ENCODE assay signal across 12 cellular contexts in the genomic region with DNA sequence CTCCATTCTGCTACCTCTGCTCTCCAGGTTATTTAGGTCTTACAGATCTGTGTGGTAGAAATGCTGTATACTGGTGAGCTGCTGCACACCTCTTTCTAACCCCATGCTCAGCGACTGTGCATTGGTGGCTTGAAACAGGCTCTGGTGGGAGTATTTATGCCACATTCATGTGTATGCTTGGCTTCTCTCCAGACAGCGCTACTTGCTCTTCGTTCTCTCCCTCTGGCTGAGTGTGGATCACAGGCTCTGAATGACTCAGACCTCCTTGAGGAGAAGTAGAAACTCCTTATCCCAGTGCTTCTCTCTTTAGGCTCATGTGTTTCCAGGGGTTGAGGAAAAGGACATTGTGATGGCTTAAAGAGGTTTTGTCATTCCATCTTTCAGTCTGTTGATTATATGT. TPM values are rescaled to one million over a fixed set of nuclear protein-coding genes. Genes with fewer than 3 reads are reported as not detected.
DNase-seq lines count a peak whose midpoint lies in the region; FAIRE-seq and TF ChIP-seq lines count a peak whose summit lies in the region.
"Had no signal": no experiment of that assay in that cellular context is flagged by ENCODE, and none has a peak within 500 bp of the region (broad histone marks: within the 10 kb centered on the region; RNA-seq: fewer than 3 reads in every experiment).

No MANE protein-coding gene starts in this region.

- no peak for FAIRE-seq in GM12892 (lab: Jason Lieb, UNC)
- FAIRE-seq: A204.1, frontal cortex had no signal

- TF ChIP-seq RAD21 in SK-N-SH (IDR thresholded peaks at IDR 0.05; ENCODE audit: low read length): no peak

- no peak for TF ChIP-seq CTCF in SK-N-SH (IDR thresholded peaks at IDR 0.05)

- TF ChIP-seq EP300 in SK-N-SH (IDR thresholded peaks at IDR 0.05; ENCODE audit: borderline replicate concordance in 1 of 2, low read depth in 1 of 2, low read length in 1 of 2): no peak

- peaks cover 0 to 23% of the 10 kb centered on the region in 2 experiments; a peak in 2 of 4 replicates for H3K4me1 ChIP-seq in SK-N-SH (ENCODE audit: control insufficient read depth in 1 of 2, insufficient read depth in 2 of 2, low read depth in 1 of 2, low read length in 1 of 2)

- H3F3A ChIP-seq in SK-N-SH (replicated peaks; ENCODE audit: insufficient read depth): no peaks in the 10 kb centered on the region

- TF ChIP-seq POLR2A in GM12892 (IDR thresholded peaks at IDR 0.05; ENCODE audit: low read depth, low read length): no peak

- peak overlapping the region in 1 of 2 experiments; percentile 6; a peak in 1 of 4 replicates for H3K27ac ChIP-seq in SK-N-SH (ENCODE audit: low read depth in 2 of 2, low read length in 1 of 2)

- H3K9me2 ChIP-seq in SK-N-SH: no peaks in the 10 kb centered on the region

- POLR2A ChIA-PET in SK-N-SH (lab: Yijun Ruan, JAX): no interaction called here

- H4K20me1 ChIP-seq in SK-N-SH (ENCODE audit: insufficient read depth): no peaks in the 10 kb centered on the region

- DNase-seq in NCI-H2171 treated with DMSO at 0.1 percent for 48 hours (lab: John Stamatoyannopoulos, UW): peak; percentile 42
- no peak for DNase-seq in NCI-H2171 (lab: John Stamatoyannopoulos, UW)
- no peak for DNase-seq in SK-N-SH
- DNase-seq in fibroblast of the conjunctiva (ENCODE audit: low read depth): peak; percentile 30
- DNase-seq in superior temporal gyrus (ENCODE audit: extremely low spot score): peak; percentile 63
- DNase-seq in GM12892 (ENCODE audit: insufficient read length): no peak
- no peak for DNase-seq in activated CD4-positive, CD25-positive, alpha-beta regulatory T cell treated with anti-CD3 and anti-CD28 coated beads, Interleukin-2, amount 50 U/mL, for 72 hours
- DNase-seq in NCI-H524 treated with DMSO at 0.1 percent for 48 hours (lab: John Stamatoyannopoulos, UW): no peak
- DNase-seq: activated gamma-delta T cell, H9 had no signal

- no peak overlapping the region for H2AFZ ChIP-seq in SK-N-SH (ENCODE audit: low read depth)

- CTCF ChIA-PET in SK-N-SH (lab: Yijun Ruan, JAX): no interaction called here

- no peaks in the 10 kb centered on the region for H3K79me2 ChIP-seq in SK-N-SH (ENCODE audit: insufficient read depth)

- no peak overlapping the region for H3K4me2 ChIP-seq in SK-N-SH

- H3K4me3 ChIP-seq in SK-N-SH (ENCODE audit: low read depth in 2 of 2, low read length in 1 of 2): no peak overlapping the region

- 32% methylated on average over 3 of the region's 3 CpGs for WGBS in SK-N-SH (ENCODE audit: low lambda C conversion rate)

- no peaks in the 10 kb centered on the region for H3K27me3 ChIP-seq in SK-N-SH (ENCODE audit: insufficient read depth)

- H3K9me3 ChIP-seq in SK-N-SH: no peaks in the 10 kb centered on the region

- H3K9ac ChIP-seq in SK-N-SH: no peak overlapping the region

- H3K36me3 ChIP-seq in SK-N-SH (replicated peaks in 1 of 2; ENCODE audit: control insufficient read depth in 1 of 2, insufficient read depth in 2 of 2, low read length in 1 of 2): peaks cover 0 to 2% of the 10 kb centered on the region in 2 experiments

TF ChIP-seq in SK-N-SH, 30 proteins besides CTCF, POLR2A, EP300 and RAD21:
- TF ChIP-seq JUND (IDR thresholded peaks at IDR 0.05) (peak; percentile 38; the same call in 1 of the 2 replicates), POLR2AphosphoS5 (IDR thresholded peaks at IDR 0.05; ENCODE audit: low read depth, low read length) (no peak), TCF12 (IDR thresholded peaks at IDR 0.05) (peak; percentile 17; the same call in 1 of the 2 replicates), FOSL2 (IDR thresholded peaks at IDR 0.05; ENCODE audit: borderline replicate concordance, low read depth) (peak; percentile 59), NFIC (IDR thresholded peaks at IDR 0.05; ENCODE audit: borderline replicate concordance) (peak; percentile 52)
- TF ChIP-seq, protein P1, sequence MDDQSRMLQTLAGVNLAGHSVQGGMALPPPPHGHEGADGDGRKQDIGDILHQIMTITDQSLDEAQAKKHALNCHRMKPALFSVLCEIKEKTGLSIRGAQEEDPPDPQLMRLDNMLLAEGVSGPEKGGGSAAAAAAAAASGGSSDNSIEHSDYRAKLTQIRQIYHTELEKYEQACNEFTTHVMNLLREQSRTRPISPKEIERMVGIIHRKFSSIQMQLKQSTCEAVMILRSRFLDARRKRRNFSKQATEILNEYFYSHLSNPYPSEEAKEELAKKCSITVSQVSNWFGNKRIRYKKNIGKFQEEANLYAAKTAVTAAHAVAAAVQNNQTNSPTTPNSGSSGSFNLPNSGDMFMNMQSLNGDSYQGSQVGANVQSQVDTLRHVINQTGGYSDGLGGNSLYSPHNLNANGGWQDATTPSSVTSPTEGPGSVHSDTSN (IDR thresholded peaks at IDR 0.05): no peak
- TF ChIP-seq, protein P2, sequence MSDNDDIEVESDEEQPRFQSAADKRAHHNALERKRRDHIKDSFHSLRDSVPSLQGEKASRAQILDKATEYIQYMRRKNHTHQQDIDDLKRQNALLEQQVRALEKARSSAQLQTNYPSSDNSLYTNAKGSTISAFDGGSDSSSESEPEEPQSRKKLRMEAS (IDR thresholded peaks at IDR 0.05; ENCODE audit: low read depth): 0 out of 2 replicates have a peak, but pooled peaks have one; percentile 35

RNA-seq across cellular contexts. Expression of a gene that starts 54.9 kb away (rescaled TPM):
- polyA plus RNA-seq in SK-N-SH (2012; rRNA removed): 10.9 and 11.6 TPM in 2 replicates
- polyA plus RNA-seq in SK-N-SH (2012; cell fraction: cytosol; rRNA removed): 9.1 and 10.5 TPM in 2 replicates
- 19.0 and 20.8 TPM in 2 replicates for polyA plus RNA-seq in SK-N-SH (2012; cell fraction: nucleus; rRNA removed)
- polyA plus RNA-seq in GM12892 (2012; ENCODE audit: missing spikeins): 13.6 TPM

Comparison
In these comparisons a context has a peak if more than half of its experiments do, and no peak if none do; other contexts are left out.
1. DNase-seq: peak in NCI-H2171 treated with DMSO at 0.1 percent for 48 hours (single experiment), fibroblast of the conjunctiva (single experiment) and superior temporal gyrus (single experiment); none in NCI-H2171 (single experiment), SK-N-SH (single experiment), GM12892 (single experiment), activated CD4-positive, CD25-positive, alpha-beta regulatory T cell treated with anti-CD3 and anti-CD28 coated beads, Interleukin-2, amount 50 U/mL, for 72 hours (single experiment) and NCI-H524 treated with DMSO at 0.1 percent for 48 hours (single experiment).